19 cellular contexts compared by ENCODE assay signal in the genomic region with DNA sequence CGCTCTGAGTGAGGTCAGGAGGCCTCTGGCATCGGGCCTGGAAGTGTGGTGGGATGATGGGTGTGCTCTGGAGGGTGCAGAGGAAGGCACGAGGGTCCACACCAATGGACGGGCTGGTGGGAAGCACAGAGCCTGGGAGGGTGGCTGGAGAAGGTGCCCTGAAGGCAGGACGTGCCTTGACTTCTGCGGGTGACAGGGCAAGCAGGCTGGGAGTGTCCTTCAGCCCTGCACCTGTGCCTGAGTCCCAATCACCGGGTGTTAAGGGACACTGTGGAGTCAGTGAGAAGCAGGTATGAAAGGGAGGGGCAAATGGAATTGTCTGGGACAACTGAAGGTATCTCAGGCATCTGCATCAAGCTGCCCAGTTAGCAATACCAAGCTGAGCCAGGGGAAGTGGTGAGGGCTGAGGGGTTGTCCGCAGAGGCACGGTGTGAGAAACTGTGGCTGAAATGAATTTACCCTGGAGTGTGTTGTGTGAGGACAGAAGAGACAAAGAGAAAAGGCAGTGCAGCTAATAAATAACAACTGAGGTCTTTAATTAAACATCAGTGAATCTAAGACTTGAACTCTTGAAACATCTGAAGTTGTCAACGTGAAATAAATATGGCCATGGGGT. TPM values are rescaled to one million over a fixed set of nuclear protein-coding genes. Genes with fewer than 3 reads are reported as not detected.
DNase-seq lines count a peak whose midpoint lies in the region; ATAC-seq, FAIRE-seq and TF ChIP-seq lines count a peak whose summit lies in the region.
"Had no signal": no experiment of that assay in that cellular context is flagged by ENCODE, and none has a peak within 500 bp of the region (broad histone marks: within the 10 kb centered on the region; RNA-seq: fewer than 3 reads in every experiment).

No MANE protein-coding gene starts in this region.

- no peaks in the 10 kb centered on the region for H3K27me3 ChIP-seq in right atrium auricular region
- no peaks in the 10 kb centered on the region for H3K27me3 ChIP-seq in astrocyte (ENCODE audit: insufficient read depth, low read length)

- peaks cover 35% of the 10 kb centered on the region for H3K36me3 Mint-ChIP-seq in astrocyte (ENCODE audit: low read depth, unreplicated experiment)
- H3K36me3 Mint-ChIP-seq in natural killer cell treated with Interleukin-12 subunit alpha and Interleukin-12 subunit beta and Interleukin-15 and Interleukin-18, amount 100 ng/mL, for 72 hours, result no peaks in the 10 kb centered on the region

- H3K27ac ChIP-seq in right atrium auricular region (peak overlapping the region; percentile 8 to 26), astrocyte (ENCODE audit: low read depth, low read length) (no peak overlapping the region)
- H3K27ac ChIP-seq: GM23248 had no signal

- peaks cover 56% of the 10 kb centered on the region for H3K79me2 ChIP-seq in astrocyte (ENCODE audit: insufficient read depth, low read length)

- peak overlapping the region; percentile 70 for H3K27ac Mint-ChIP-seq in astrocyte (ENCODE audit: unreplicated experiment)
- no peak overlapping the region for H3K27ac Mint-ChIP-seq in natural killer cell treated with Interleukin-12 subunit alpha and Interleukin-12 subunit beta and Interleukin-15 and Interleukin-18, amount 100 ng/mL, for 72 hours

- H3K9me3 ChIP-seq in right atrium auricular region, result no peaks in the 10 kb centered on the region
- no peaks in the 10 kb centered on the region for H3K9me3 ChIP-seq in astrocyte (ENCODE audit: insufficient read depth, low read depth, low read length)

- H3K4me3 ChIP-seq in right atrium auricular region, result no peak overlapping the region
- no peak overlapping the region for H3K4me3 ChIP-seq in astrocyte (ENCODE audit: insufficient read depth, low read depth, low read length)
- H3K4me3 ChIP-seq: GM12878, GM23248, K562 had no signal

- no peak for FAIRE-seq in astrocyte (lab: Jason Lieb, UNC)
- FAIRE-seq: GM12878, GM18507, GM19239, K562 had no signal

- peaks cover 2% of the 10 kb centered on the region for H3K9me3 Mint-ChIP-seq in astrocyte (ENCODE audit: unreplicated experiment)
- no peaks in the 10 kb centered on the region for H3K9me3 Mint-ChIP-seq in natural killer cell treated with Interleukin-12 subunit alpha and Interleukin-12 subunit beta and Interleukin-15 and Interleukin-18, amount 100 ng/mL, for 72 hours
- H3K9me3 Mint-ChIP-seq: CD4-positive, CD25-positive, alpha-beta regulatory T cell had no signal

- ATAC-seq in Right ventricle myocardium superior (ENCODE audit: poor library complexity), result no peak
- ATAC-seq in natural killer cell treated with Interleukin-12 subunit alpha and Interleukin-12 subunit beta and Interleukin-15 and Interleukin-18, amount 100 ng/mL, for 72 hours, result peak in 1 of 2 donors; percentile 77
- ATAC-seq in omental fat pad (ENCODE audit: low FRiP score), result no peak
- ATAC-seq: GM12878 had no signal

- H3K4me1 ChIP-seq in right atrium auricular region, result peaks cover 0 to 34% of the 10 kb centered on the region in 2 donors
- peaks cover 26% of the 10 kb centered on the region for H3K4me1 ChIP-seq in astrocyte (ENCODE audit: insufficient read depth, low read length)

- H3K4me2 ChIP-seq in astrocyte (ENCODE audit: low read length), result no peak overlapping the region

- H3K27me3 Mint-ChIP-seq in astrocyte (ENCODE audit: low read depth, unreplicated experiment), result no peaks in the 10 kb centered on the region
- H3K27me3 Mint-ChIP-seq in natural killer cell treated with Interleukin-12 subunit alpha and Interleukin-12 subunit beta and Interleukin-15 and Interleukin-18, amount 100 ng/mL, for 72 hours, result no peaks in the 10 kb centered on the region
- H3K27me3 Mint-ChIP-seq: CD4-positive, CD25-positive, alpha-beta regulatory T cell had no signal

- intact Hi-C loops in Right ventricle myocardium superior (cut with DNase I), result no loop called here

- H4K20me1 ChIP-seq in astrocyte (ENCODE audit: insufficient read depth, low read length), result peaks cover 72% of the 10 kb centered on the region

- peaks cover 8% of the 10 kb centered on the region for H3K36me3 ChIP-seq in right atrium auricular region
- peaks cover 3% of the 10 kb centered on the region for H3K36me3 ChIP-seq in astrocyte (ENCODE audit: insufficient read depth, low read length)

- H3K4me3 Mint-ChIP-seq in astrocyte (ENCODE audit: unreplicated experiment), result no peak overlapping the region
- H3K4me3 Mint-ChIP-seq in natural killer cell treated with Interleukin-12 subunit alpha and Interleukin-12 subunit beta and Interleukin-15 and Interleukin-18, amount 100 ng/mL, for 72 hours, result peak overlapping the region; percentile 40
- H3K4me3 Mint-ChIP-seq: CD4-positive, CD25-positive, alpha-beta regulatory T cell had no signal

- no peak for DNase-seq in right atrium auricular region (ENCODE audit: low spot score)
- no peak for DNase-seq in Right ventricle myocardium superior
- no peak for DNase-seq in astrocyte (ENCODE audit: low read depth)
- DNase-seq in natural killer cell treated with Interleukin-12 subunit alpha and Interleukin-12 subunit beta and Interleukin-15 and Interleukin-18, amount 100 ng/mL, for 72 hours (ENCODE audit: low spot score), result no peak
- DNase-seq in omental fat pad (ENCODE audit: low spot score), result no peak
- no peak for DNase-seq in CD1c-positive myeloid dendritic cell (ENCODE audit: extremely low spot score)
- no peak for DNase-seq in cerebellar nuclear complex (lab: John Stamatoyannopoulos, UW)
- DNase-seq: AML-193; CD4-positive, CD25-positive, alpha-beta regulatory T cell; DMS79; GM23248; NCI-H1436 treated with DMSO at 0.1 percent for 48 hours; NCI-H345; NCI-H526 treated with DMSO at 0.1 percent for 48 hours; RPMI8226 had no signal

- H2AFZ ChIP-seq in astrocyte (ENCODE audit: low read depth, low read length), result no peak overlapping the region
- H2AFZ ChIP-seq: GM23248 had no signal

- peaks cover 18% of the 10 kb centered on the region for H3K4me1 Mint-ChIP-seq in astrocyte (ENCODE audit: low read depth, unreplicated experiment)
- peaks cover 39 to 44% of the 10 kb centered on the region in 2 donors for H3K4me1 Mint-ChIP-seq in natural killer cell treated with Interleukin-12 subunit alpha and Interleukin-12 subunit beta and Interleukin-15 and Interleukin-18, amount 100 ng/mL, for 72 hours (ENCODE audit: low read depth in 2 of 2)

- TF ChIP-seq CTCF in right atrium auricular region (IDR thresholded peaks at IDR 0.05), result no peak
- no peak for TF ChIP-seq CTCF in astrocyte (IDR thresholded peaks at IDR 0.05; ENCODE audit: insufficient read depth, low read depth, low read length)
- no peak for TF ChIP-seq CTCF in omental fat pad (IDR thresholded peaks at IDR 0.05)

- no peak overlapping the region for H3K9ac ChIP-seq in astrocyte (ENCODE audit: low read length)
- H3K9ac ChIP-seq: GM23248 had no signal

RNA-seq across cellular contexts. Expression of a gene that starts 50.4 kb away (rescaled TPM):
- 10 to 100 TPM; 34.6 to 65.8 TPM for total RNA-seq in right atrium auricular region
- total RNA-seq in Right ventricle myocardium superior, result 13.6 TPM
- total RNA-seq in astrocyte, result 230 and 239 TPM in 2 replicates
- 10 to 100 TPM; 80.1 to 84.3 TPM for total RNA-seq in natural killer cell treated with Interleukin-12 subunit alpha and Interleukin-12 subunit beta and Interleukin-15 and Interleukin-18, amount 100 ng/mL, for 72 hours
- total RNA-seq in omental fat pad, result 10 to 100 TPM; 47.8 to 57.3 (median 50.0) TPM
